Comparison of ENCODE assay signal across 25 cellular contexts in the genomic region with DNA sequence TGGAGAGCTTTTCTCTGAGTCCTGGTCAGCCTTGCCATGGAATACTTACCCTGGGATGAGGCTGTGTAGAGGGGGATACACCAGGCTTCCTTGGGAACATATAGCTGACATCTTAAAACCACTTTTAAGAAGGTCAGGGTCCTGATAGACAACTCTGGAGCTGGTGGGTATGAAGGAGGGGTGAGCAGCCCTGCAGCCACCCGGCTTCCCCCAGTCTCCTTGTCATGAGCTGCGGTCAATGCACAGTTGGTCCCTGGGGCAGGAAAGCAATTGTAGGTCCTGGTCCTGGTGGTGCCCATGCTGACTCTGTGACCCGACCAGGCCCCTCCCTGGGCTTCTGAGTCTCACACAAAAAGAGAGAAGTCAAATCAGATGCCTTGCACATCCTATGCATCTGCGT.
DNase-seq lines count a peak whose midpoint lies in the region; ATAC-seq and TF ChIP-seq lines count a peak whose summit lies in the region.
"Had no signal": no experiment of that assay in that cellular context is flagged by ENCODE, and none has a peak within 500 bp of the region (broad histone marks: within the 10 kb centered on the region; RNA-seq: fewer than 3 reads in every experiment).

No MANE protein-coding gene starts in this region.

- no peak overlapping the region for H2BK12ac ChIP-seq in neuronal stem cell (ENCODE audit: low read length)

- peaks cover 7% of the 10 kb centered on the region for H3K9me3 Mint-ChIP-seq in activated CD8-positive, alpha-beta memory T cell treated with anti-CD3 and anti-CD28 coated beads, Interleukin-2, amount 10 ng/mL, durations not matched to agents 7 days and 5 days (ENCODE audit: low read depth)
- H3K9me3 Mint-ChIP-seq in CD14-positive monocyte, result peaks cover 0 to 12% (median 6%) of the 10 kb centered on the region in 7 donors

- no peak overlapping the region for H2AK5ac ChIP-seq in neuronal stem cell (ENCODE audit: low read depth, low read length)

- no peaks in the 10 kb centered on the region for H3K4me1 ChIP-seq in neuronal stem cell (ENCODE audit: control insufficient read depth in 2 of 2, insufficient read depth in 1 of 2, low read depth in 1 of 2, low read length in 2 of 2)
- H3K4me1 ChIP-seq: A549; BLaER1 treated with 17β-estradiol and CSF1 and Interleukin-3, amounts not matched to agents 10 nM and 100 nM; SJSA1 had no signal

- H2BK5ac ChIP-seq in neuronal stem cell (ENCODE audit: low read length), result no peak overlapping the region

- H3K36me3 ChIP-seq in neuronal stem cell (replicated peaks in 1 of 2; ENCODE audit: control insufficient read depth in 2 of 2, insufficient read depth in 2 of 2, low read length in 2 of 2), result no peaks in the 10 kb centered on the region
- H3K36me3 ChIP-seq: BLaER1 treated with 17β-estradiol and CSF1 and Interleukin-3, amounts not matched to agents 10 nM and 100 nM; MG63; SJSA1 had no signal

- no peaks in the 10 kb centered on the region for H3K36me3 Mint-ChIP-seq in activated CD8-positive, alpha-beta memory T cell treated with anti-CD3 and anti-CD28 coated beads, Interleukin-2, amount 10 ng/mL, durations not matched to agents 7 days and 5 days
- H3K36me3 Mint-ChIP-seq in CD14-positive monocyte, result no peaks in the 10 kb centered on the region
- H3K36me3 Mint-ChIP-seq: CD4-positive, alpha-beta memory T cell had no signal

- no peak overlapping the region for H3K9ac ChIP-seq in neuronal stem cell (ENCODE audit: low read depth, low read length, poor library complexity)
- H3K9ac ChIP-seq: BLaER1 treated with 17β-estradiol and CSF1 and Interleukin-3, amounts not matched to agents 10 nM and 100 nM had no signal

- no peaks in the 10 kb centered on the region for H3K27me3 ChIP-seq in neuronal stem cell (ENCODE audit: control insufficient read depth in 3 of 3, insufficient read depth in 3 of 3, low read depth in 1 of 3, low read length in 3 of 3)
- H3K27me3 ChIP-seq: BLaER1 treated with 17β-estradiol and CSF1 and Interleukin-3, amounts not matched to agents 10 nM and 100 nM had no signal

- intact Hi-C loops in CD14-positive monocyte (cut with micrococcal nuclease), result no loop called here

- no peak overlapping the region for H4K8ac ChIP-seq in neuronal stem cell (ENCODE audit: low read depth, low read length)

- H2BK120ac ChIP-seq in neuronal stem cell (ENCODE audit: low read depth, low read length), result no peak overlapping the region

- no peak overlapping the region for H3K4me2 ChIP-seq in neuronal stem cell (ENCODE audit: insufficient read depth, low read length, poor library complexity, severe bottlenecking)
- H3K4me2 ChIP-seq: A549; BLaER1 treated with 17β-estradiol and CSF1 and Interleukin-3, amounts not matched to agents 10 nM and 100 nM had no signal

- H3K79me1 ChIP-seq in neuronal stem cell (ENCODE audit: low read depth, low read length), result no peaks in the 10 kb centered on the region

- no peak for ATAC-seq in activated CD8-positive, alpha-beta memory T cell treated with anti-CD3 and anti-CD28 coated beads, Interleukin-2, amount 10 ng/mL, durations not matched to agents 7 days and 5 days
- ATAC-seq: A549, PC-3 had no signal

- peak overlapping the region; percentile 8 for H3K4ac ChIP-seq in neuronal stem cell (ENCODE audit: low read length)

- no peak overlapping the region for H3K14ac ChIP-seq in neuronal stem cell (ENCODE audit: low read length)

- no peaks in the 10 kb centered on the region for H3K4me1 Mint-ChIP-seq in activated CD8-positive, alpha-beta memory T cell treated with anti-CD3 and anti-CD28 coated beads, Interleukin-2, amount 10 ng/mL, durations not matched to agents 7 days and 5 days
- H3K4me1 Mint-ChIP-seq in CD14-positive monocyte, result no peaks in the 10 kb centered on the region
- H3K4me1 Mint-ChIP-seq: CD4-positive, alpha-beta memory T cell had no signal

- H2AFZ ChIP-seq in neuronal stem cell (ENCODE audit: low read length), result peak overlapping the region; percentile 17

- no CpG with 5 or more reads among the region's 4 CpGs for WGBS in neuronal stem cell (ENCODE audit: extremely low coverage in 2 of 2, insufficient read length in 2 of 2, insufficient replicate concordance in 1 of 2), 2 donors

- H3K9me3 ChIP-seq in neuronal stem cell (replicated peaks in 1 of 2; ENCODE audit: control insufficient read depth in 2 of 2, insufficient read depth in 1 of 2, low read depth in 1 of 2, low read length in 2 of 2), result peaks cover 0 to 4% of the 10 kb centered on the region in 2 donors
- H3K9me3 ChIP-seq: SJSA1 had no signal

- no peak overlapping the region for H2BK15ac ChIP-seq in neuronal stem cell (ENCODE audit: low read length)

- H3K27ac Mint-ChIP-seq in activated CD8-positive, alpha-beta memory T cell treated with anti-CD3 and anti-CD28 coated beads, Interleukin-2, amount 10 ng/mL, durations not matched to agents 7 days and 5 days, result no peak overlapping the region
- no peak overlapping the region for H3K27ac Mint-ChIP-seq in CD14-positive monocyte
- H3K27ac Mint-ChIP-seq: CD4-positive, alpha-beta memory T cell had no signal

- H3K18ac ChIP-seq in neuronal stem cell (ENCODE audit: low read length), result no peak overlapping the region

- no peak overlapping the region for H3K23ac ChIP-seq in neuronal stem cell (ENCODE audit: low read depth, low read length, poor library complexity)

- TF ChIP-seq CTCF in CD14-positive monocyte (IDR thresholded peaks at IDR 0.05), result no peak

- CTCF ChIA-PET in activated CD8-positive, alpha-beta memory T cell treated with anti-CD3 and anti-CD28 coated beads, Interleukin-2, amount 10 ng/mL, durations not matched to agents 7 days and 5 days (lab: Charles Lee), result interaction anchor here (0.7 to 1.2 kb wide), 5 partner anchors 9 to 40 kb away, joined by 3 to 4 read pairs (median 3); no protein-coding TSS in a partner anchor

- no peak overlapping the region for H4K91ac ChIP-seq in neuronal stem cell (ENCODE audit: low read depth, low read length, poor library complexity)

- peak; percentile 17 for DNase-seq in activated CD8-positive, alpha-beta memory T cell treated with anti-CD3 and anti-CD28 coated beads, Interleukin-2, amount 50 U/mL, for 48 hours
- DNase-seq in activated CD8-positive, alpha-beta memory T cell treated with anti-CD3 and anti-CD28 coated beads, Interleukin-2, amount 10 ng/mL, durations not matched to agents 7 days and 5 days, result no peak
- peak; percentile 32 for DNase-seq in ecto neural progenitor cell (ENCODE audit: low spot score)
- no peak for DNase-seq in neuronal stem cell (ENCODE audit: low spot score)
- peak; percentile 26 for DNase-seq in ureter (ENCODE audit: low spot score)
- DNase-seq in T1000 (lab: John Stamatoyannopoulos, UW), result no peak
- no peak for DNase-seq in CD14-positive monocyte (ENCODE audit: low spot score)
- DNase-seq: AML-193; CD4-positive, alpha-beta memory T cell; COR-L47; DMS53; KG1; MG63; NCI-H1105 treated with DMSO at 0.1 percent for 48 hours; NCI-H146; NCI-H1930; NCI-H2107; NCI-H446; NCI-H524 treated with DMSO at 0.1 percent for 48 hours; NCI-H82; NK-92 treated with Interleukin-12 subunit alpha and Interleukin-12 subunit beta, amount 100 ng/mL, for 24 hours; PC-3 had no signal

- no peak overlapping the region for H3K4me3 Mint-ChIP-seq in activated CD8-positive, alpha-beta memory T cell treated with anti-CD3 and anti-CD28 coated beads, Interleukin-2, amount 10 ng/mL, durations not matched to agents 7 days and 5 days
- no peak overlapping the region for H3K4me3 Mint-ChIP-seq in CD14-positive monocyte
- H3K4me3 Mint-ChIP-seq: CD4-positive, alpha-beta memory T cell had no signal

- H3K27ac ChIP-seq in neuronal stem cell (replicated peaks; ENCODE audit: low read length), result no peak overlapping the region
- H3K27ac ChIP-seq: A549; BLaER1 treated with 17β-estradiol and CSF1 and Interleukin-3, amounts not matched to agents 10 nM and 100 nM; SJSA1 had no signal

- no peak overlapping the region for H3K4me3 ChIP-seq in neuronal stem cell (ENCODE audit: low read length in 2 of 2)
- H3K4me3 ChIP-seq: A549; BLaER1 treated with 17β-estradiol and CSF1 and Interleukin-3, amounts not matched to agents 10 nM and 100 nM; MG63; SJSA1 had no signal

- H3K27me3 Mint-ChIP-seq in activated CD8-positive, alpha-beta memory T cell treated with anti-CD3 and anti-CD28 coated beads, Interleukin-2, amount 10 ng/mL, durations not matched to agents 7 days and 5 days, result peaks cover 26% of the 10 kb centered on the region
- H3K27me3 Mint-ChIP-seq in CD14-positive monocyte (ENCODE audit: low read depth in 3 of 3), result peaks cover 0 to 5% (median 2%) of the 10 kb centered on the region in 3 donors

Comparison
In these comparisons a context has a peak if more than half of its experiments do, and no peak if none do; other contexts are left out.
1. DNase-seq: peak in activated CD8-positive, alpha-beta memory T cell treated with anti-CD3 and anti-CD28 coated beads, Interleukin-2, amount 50 U/mL, for 48 hours (single experiment), ecto neural progenitor cell (single experiment) and ureter (single experiment); none in activated CD8-positive, alpha-beta memory T cell treated with anti-CD3 and anti-CD28 coated beads, Interleukin-2, amount 10 ng/mL, durations not matched to agents 7 days and 5 days (single experiment), neuronal stem cell (single experiment), T1000 (single experiment) and CD14-positive monocyte (single experiment).